15 cellular contexts compared by ENCODE assay signal in genomic region chr7:46559194-46559576, GRCh38.
DNase-seq lines count a peak whose midpoint lies in the region; ATAC-seq and TF ChIP-seq lines count a peak whose summit lies in the region.
"Had no signal": no experiment of that assay in that cellular context is flagged by ENCODE, and none has a peak within 500 bp of the region (broad histone marks: within the 10 kb centered on the region; RNA-seq: fewer than 3 reads in every experiment).

No MANE protein-coding gene starts in this region.

- H4K20me1 ChIP-seq in PC-9 (ENCODE audit: insufficient read depth) = no peaks in the 10 kb centered on the region
- H4K20me1 ChIP-seq in osteoblast (ENCODE audit: insufficient read depth, low read length) = no peaks in the 10 kb centered on the region

- TSS peak; percentile 94 for BruUV-seq in PC-9 (replicated peaks; lab: Mats Ljungman, UMichigan)

- peaks cover 23% of the 10 kb centered on the region for H3F3A ChIP-seq in PC-9 (ENCODE audit: insufficient read depth, low read depth)

- POLR2A ChIA-PET in PC-9 (lab: Charles Lee; ENCODE audit: unreplicated experiment) = interaction anchor here (0.6 to 0.8 kb wide), 6 partner anchors 15 to 1228 kb away, joined by 3 to 5 read pairs (median 4); no protein-coding TSS in a partner anchor

- H2AFZ ChIP-seq in PC-9 (peak overlapping the region; percentile 59; the same call in 1 of the 2 replicates), osteoblast (ENCODE audit: low read length) (peak overlapping the region; percentile 42)

- peaks cover 34% of the 10 kb centered on the region for H3K4me1 ChIP-seq in PC-9 (replicated peaks; ENCODE audit: insufficient read depth)
- peaks cover 29% of the 10 kb centered on the region for H3K4me1 ChIP-seq in osteoblast (ENCODE audit: insufficient read depth, low read length)

- peak; percentile 71 for DNase-seq in AG20443 (ENCODE audit: low spot score)
- peak; percentile 25 to 82 for DNase-seq in PC-9
- DNase-seq in osteoblast (ENCODE audit: insufficient read length, low spot score, missing footprints) = no peak
- DNase-seq in GM20000 (ENCODE audit: low spot score) = no peak
- DNase-seq in NCI-H146 (lab: John Stamatoyannopoulos, UW) = no peak
- DNase-seq: C1 segment of cervical spinal cord; GDM1; hippocampal formation; lower lobe of right lung; nucleus accumbens; stimulated activated CD4-positive, alpha-beta T cell treated with anti-CD3 and anti-CD28 coated beads, Interleukin-1b, Interleukin-23, amount 100 ng/mL, for 48 hours had no signal

- H3K4me2 ChIP-seq in PC-9 (peak overlapping the region; percentile 72), osteoblast (ENCODE audit: insufficient read depth, low read length) (peak overlapping the region; percentile 19)

- peak overlapping the region; percentile 93 for H3K27ac ChIP-seq in PC-9
- H3K27ac ChIP-seq in osteoblast (ENCODE audit: low read depth, low read length) = peak overlapping the region; percentile 79
- H3K27ac ChIP-seq: lower lobe of right lung had no signal

- ATAC-seq in esophagus mucosa (peak; percentile 86), HG02885 (IDR thresholded peaks at IDR 0.05; ENCODE audit: poor library complexity, unreplicated experiment) (no peak), HG02678 (IDR thresholded peaks at IDR 0.05; ENCODE audit: unreplicated experiment) (no peak)
- ATAC-seq: activated naive CD4-positive, alpha-beta T cell treated with anti-CD3 and anti-CD28 coated beads, Interleukin-2, amount 50 U/mL, for 72 hours; lower lobe of right lung had no signal

- H3K27me3 ChIP-seq in PC-9 (ENCODE audit: insufficient read depth, low read depth) (no peaks in the 10 kb centered on the region), osteoblast (ENCODE audit: insufficient read depth, low read length) (no peaks in the 10 kb centered on the region)

- H3K36me3 ChIP-seq in PC-9 (ENCODE audit: low read depth) = peaks cover 5% of the 10 kb centered on the region; the same call in 1 of the 2 replicates
- H3K36me3 ChIP-seq in osteoblast (ENCODE audit: insufficient read depth, low read length) = no peaks in the 10 kb centered on the region
- H3K36me3 ChIP-seq: lower lobe of right lung had no signal

- H3K9me2 ChIP-seq in PC-9 (ENCODE audit: insufficient read depth) = no peaks in the 10 kb centered on the region

- TF ChIP-seq CTCF in PC-9 (conservative IDR thresholded peaks at IDR 0.05) = no peak
- TF ChIP-seq CTCF in osteoblast (IDR thresholded peaks at IDR 0.05; ENCODE audit: extremely low read depth, low read depth, low read length) = no peak
- TF ChIP-seq CTCF in GM20000 (IDR thresholded peaks at IDR 0.05; ENCODE audit: extremely low read depth, missing control alignments) = no peak

- H3K79me2 ChIP-seq in PC-9 (ENCODE audit: low read depth) = no peaks in the 10 kb centered on the region
- H3K79me2 ChIP-seq in osteoblast (ENCODE audit: insufficient read depth, low read length) = no peaks in the 10 kb centered on the region

- CTCF ChIA-PET in PC-9 (lab: Charles Lee) = interaction anchor here (0.7 to 1.1 kb wide), 3 partner anchors 10 to 73 kb away, joined by 3 to 5 read pairs (median 4); no protein-coding TSS in a partner anchor

- H3K4me3 ChIP-seq in PC-9 = peak overlapping the region; percentile 21; the same call in 1 of the 2 replicates
- H3K4me3 ChIP-seq in osteoblast (ENCODE audit: insufficient read depth, low read length) = no peak overlapping the region
- H3K4me3 ChIP-seq: lower lobe of right lung had no signal

- H3K9me3 ChIP-seq in PC-9 (ENCODE audit: insufficient read depth, low read depth) = peaks cover 22% of the 10 kb centered on the region
- H3K9me3 ChIP-seq in osteoblast (ENCODE audit: low read depth, low read length) = no peaks in the 10 kb centered on the region
- H3K9me3 ChIP-seq: lower lobe of right lung had no signal

- intact Hi-C loops in PC-9 (cut with micrococcal nuclease; ENCODE audit: unreplicated experiment) = loop anchor here (1.0 to 5.0 kb wide), 5 partner anchors 10 to 373 kb away; no protein-coding TSS in a partner anchor

Comparison
In these comparisons a context has a peak if more than half of its experiments do, and no peak if none do; other contexts are left out.
1. DNase-seq: peak in AG20443 (single experiment) and PC-9 (2 of 2); none in osteoblast (single experiment), GM20000 (single experiment) and NCI-H146 (single experiment).